Comparison of ENCODE assay signal across 1 cellular context in the genomic region with DNA sequence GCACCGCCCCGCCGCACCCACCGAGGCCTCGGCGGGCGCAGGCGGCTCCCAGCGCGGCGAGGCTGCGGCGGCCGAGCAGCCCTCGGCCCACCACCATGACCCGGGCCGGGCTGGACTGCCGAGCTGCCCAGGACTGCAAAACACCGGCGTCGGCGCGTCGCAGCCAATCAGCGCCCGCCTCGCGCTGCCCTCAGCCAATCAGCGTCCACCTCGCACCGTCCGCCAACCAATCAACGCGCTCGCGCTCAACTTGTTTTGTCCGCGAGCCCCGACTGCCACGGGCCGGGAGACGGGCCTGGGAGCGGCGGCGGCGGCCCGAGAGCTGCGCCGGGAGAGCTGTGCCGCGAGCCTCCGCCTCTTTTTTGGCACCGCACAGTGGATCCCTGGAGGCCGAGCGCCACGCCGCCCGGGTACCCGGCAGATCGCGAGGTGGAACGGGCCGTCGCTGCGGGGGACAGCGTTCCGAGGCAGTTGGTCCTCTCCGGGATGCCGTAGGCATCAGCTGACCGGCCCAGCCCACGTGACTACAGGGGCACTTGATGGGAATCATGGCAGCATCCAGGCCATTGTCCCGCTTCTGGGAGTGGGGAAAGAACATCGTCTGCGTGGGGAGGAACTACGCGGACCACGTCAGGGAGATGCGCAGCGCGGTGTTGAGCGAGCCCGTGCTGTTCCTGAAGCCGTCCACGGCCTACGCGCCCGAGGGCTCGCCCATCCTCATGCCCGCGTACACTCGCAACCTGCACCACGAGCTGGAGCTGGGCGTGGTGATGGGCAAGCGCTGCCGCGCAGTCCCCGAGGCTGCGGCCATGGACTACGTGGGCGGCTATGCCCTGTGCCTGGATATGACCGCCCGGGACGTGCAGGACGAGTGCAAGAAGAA.
TF ChIP-seq lines count a peak whose summit lies in the region.

Gene FAHD1, plus strand, starts transcription at position 516 of the 883 bp plus-strand sequence. Its CDS starts 33 bp downstream, at position 549.
Gene HAGH, minus strand, starts transcription at position 135 of the 883 bp plus-strand sequence. Its CDS starts 38 bp downstream, at position 97.

TF ChIP-seq in HepG2, 621 proteins besides CTCF, POLR2A, EP300 and RAD21 (continued from another document and continues in another):
- TF ChIP-seq PBX2 (CRISPR knock-in tag; IDR thresholded peaks at IDR 0.05), result no peak
- TF ChIP-seq HHEX (CRISPR knock-in tag; IDR thresholded peaks at IDR 0.05), result no peak
- no peak for TF ChIP-seq ZNF597 (CRISPR knock-in tag; IDR thresholded peaks at IDR 0.05)
- TF ChIP-seq PAWR (CRISPR knock-in tag; IDR thresholded peaks at IDR 0.05; ENCODE audit: borderline replicate concordance), result no peak
- peak; percentile 85 for TF ChIP-seq SP2 (CRISPR knock-in tag; IDR thresholded peaks at IDR 0.05)
- no peak for TF ChIP-seq ZNF530 (CRISPR knock-in tag; IDR thresholded peaks at IDR 0.05; ENCODE audit: low read depth)
- TF ChIP-seq FOXO1 (CRISPR knock-in tag; IDR thresholded peaks at IDR 0.05), result no peak
- peak; percentile 87 to 90; a peak in 3 of 4 replicates for TF ChIP-seq HMGXB4 (CRISPR knock-in tag; IDR thresholded peaks at IDR 0.05; ENCODE audit: borderline replicate concordance in 1 of 2, low read depth in 1 of 2)
- TF ChIP-seq ZBTB49 (CRISPR knock-in tag; IDR thresholded peaks at IDR 0.05; ENCODE audit: borderline replicate concordance), result no peak
- no peak for TF ChIP-seq XBP1 (CRISPR knock-in tag; IDR thresholded peaks at IDR 0.05)
- TF ChIP-seq NFRKB (IDR thresholded peaks at IDR 0.05), result no peak
- no peak for TF ChIP-seq MBNL3 (CRISPR knock-in tag; conservative IDR thresholded peaks at IDR 0.05)
- 0 out of 2 replicates have a peak, but pooled peaks have one; percentile 54 for TF ChIP-seq ZNF775 (CRISPR knock-in tag; IDR thresholded peaks at IDR 0.05; ENCODE audit: borderline replicate concordance)
- TF ChIP-seq, protein P1, sequence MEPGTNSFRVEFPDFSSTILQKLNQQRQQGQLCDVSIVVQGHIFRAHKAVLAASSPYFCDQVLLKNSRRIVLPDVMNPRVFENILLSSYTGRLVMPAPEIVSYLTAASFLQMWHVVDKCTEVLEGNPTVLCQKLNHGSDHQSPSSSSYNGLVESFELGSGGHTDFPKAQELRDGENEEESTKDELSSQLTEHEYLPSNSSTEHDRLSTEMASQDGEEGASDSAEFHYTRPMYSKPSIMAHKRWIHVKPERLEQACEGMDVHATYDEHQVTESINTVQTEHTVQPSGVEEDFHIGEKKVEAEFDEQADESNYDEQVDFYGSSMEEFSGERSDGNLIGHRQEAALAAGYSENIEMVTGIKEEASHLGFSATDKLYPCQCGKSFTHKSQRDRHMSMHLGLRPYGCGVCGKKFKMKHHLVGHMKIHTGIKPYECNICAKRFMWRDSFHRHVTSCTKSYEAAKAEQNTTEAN (CRISPR knock-in tag; conservative IDR thresholded peaks at IDR 0.05), result peak; percentile 41; the same call in 1 of the 2 replicates
- peak; percentile 52 for TF ChIP-seq AGO1 (IDR thresholded peaks at IDR 0.05; ENCODE audit: low read depth, low read length, poor library complexity, severe bottlenecking)
- TF ChIP-seq, protein P2, sequence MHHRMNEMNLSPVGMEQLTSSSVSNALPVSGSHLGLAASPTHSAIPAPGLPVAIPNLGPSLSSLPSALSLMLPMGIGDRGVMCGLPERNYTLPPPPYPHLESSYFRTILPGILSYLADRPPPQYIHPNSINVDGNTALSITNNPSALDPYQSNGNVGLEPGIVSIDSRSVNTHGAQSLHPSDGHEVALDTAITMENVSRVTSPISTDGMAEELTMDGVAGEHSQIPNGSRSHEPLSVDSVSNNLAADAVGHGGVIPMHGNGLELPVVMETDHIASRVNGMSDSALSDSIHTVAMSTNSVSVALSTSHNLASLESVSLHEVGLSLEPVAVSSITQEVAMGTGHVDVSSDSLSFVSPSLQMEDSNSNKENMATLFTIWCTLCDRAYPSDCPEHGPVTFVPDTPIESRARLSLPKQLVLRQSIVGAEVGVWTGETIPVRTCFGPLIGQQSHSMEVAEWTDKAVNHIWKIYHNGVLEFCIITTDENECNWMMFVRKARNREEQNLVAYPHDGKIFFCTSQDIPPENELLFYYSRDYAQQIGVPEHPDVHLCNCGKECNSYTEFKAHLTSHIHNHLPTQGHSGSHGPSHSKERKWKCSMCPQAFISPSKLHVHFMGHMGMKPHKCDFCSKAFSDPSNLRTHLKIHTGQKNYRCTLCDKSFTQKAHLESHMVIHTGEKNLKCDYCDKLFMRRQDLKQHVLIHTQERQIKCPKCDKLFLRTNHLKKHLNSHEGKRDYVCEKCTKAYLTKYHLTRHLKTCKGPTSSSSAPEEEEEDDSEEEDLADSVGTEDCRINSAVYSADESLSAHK (CRISPR knock-in tag; IDR thresholded peaks at IDR 0.05; ENCODE audit: borderline replicate concordance), result no peak
- no peak for TF ChIP-seq U2AF2 (IDR thresholded peaks at IDR 0.05; ENCODE audit: low read depth, low read length)
- no peak; the same call in 1 of the 2 replicates for TF ChIP-seq CEBPG (CRISPR knock-in tag; IDR thresholded peaks at IDR 0.05)
- TF ChIP-seq BCL6 (CRISPR knock-in tag; IDR thresholded peaks at IDR 0.05), result peak; percentile 49
- TF ChIP-seq MBD4 (IDR thresholded peaks at IDR 0.05; ENCODE audit: borderline replicate concordance, low read length), result no peak
- TF ChIP-seq, protein P3, sequence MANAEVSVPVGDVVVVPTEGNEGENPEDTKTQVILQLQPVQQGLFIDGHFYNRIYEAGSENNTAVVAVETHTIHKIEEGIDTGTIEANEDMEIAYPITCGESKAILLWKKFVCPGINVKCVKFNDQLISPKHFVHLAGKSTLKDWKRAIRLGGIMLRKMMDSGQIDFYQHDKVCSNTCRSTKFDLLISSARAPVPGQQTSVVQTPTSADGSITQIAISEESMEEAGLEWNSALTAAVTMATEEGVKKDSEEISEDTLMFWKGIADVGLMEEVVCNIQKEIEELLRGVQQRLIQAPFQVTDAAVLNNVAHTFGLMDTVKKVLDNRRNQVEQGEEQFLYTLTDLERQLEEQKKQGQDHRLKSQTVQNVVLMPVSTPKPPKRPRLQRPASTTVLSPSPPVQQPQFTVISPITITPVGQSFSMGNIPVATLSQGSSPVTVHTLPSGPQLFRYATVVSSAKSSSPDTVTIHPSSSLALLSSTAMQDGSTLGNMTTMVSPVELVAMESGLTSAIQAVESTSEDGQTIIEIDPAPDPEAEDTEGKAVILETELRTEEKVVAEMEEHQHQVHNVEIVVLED (CRISPR knock-in tag; IDR thresholded peaks at IDR 0.05; ENCODE audit: borderline replicate concordance), result peak; percentile 73
- no peak for TF ChIP-seq ZNF567 (CRISPR knock-in tag; IDR thresholded peaks at IDR 0.05; ENCODE audit: borderline replicate concordance)
- TF ChIP-seq ZFP82 (CRISPR knock-in tag; IDR thresholded peaks at IDR 0.05; ENCODE audit: borderline replicate concordance), result no peak
- peak; percentile 80 for TF ChIP-seq TEAD3 (CRISPR knock-in tag; optimal IDR thresholded peaks at IDR 0.05; ENCODE audit: borderline replicate concordance)
- peak; percentile 99; the same call in 1 of the 2 replicates for TF ChIP-seq ZNF354B (CRISPR knock-in tag; IDR thresholded peaks at IDR 0.05)
- peak; percentile 35; the same call in 1 of the 2 replicates for TF ChIP-seq ZNF644 (CRISPR knock-in tag; IDR thresholded peaks at IDR 0.05; ENCODE audit: low read depth)
- TF ChIP-seq ZFX (CRISPR knock-in tag; IDR thresholded peaks at IDR 0.05; ENCODE audit: low read depth), result peak; percentile 96
- TF ChIP-seq FOXJ3 (CRISPR knock-in tag; IDR thresholded peaks at IDR 0.05; ENCODE audit: borderline replicate concordance), result no peak; the same call in 1 of the 2 replicates
- TF ChIP-seq, protein P4, sequence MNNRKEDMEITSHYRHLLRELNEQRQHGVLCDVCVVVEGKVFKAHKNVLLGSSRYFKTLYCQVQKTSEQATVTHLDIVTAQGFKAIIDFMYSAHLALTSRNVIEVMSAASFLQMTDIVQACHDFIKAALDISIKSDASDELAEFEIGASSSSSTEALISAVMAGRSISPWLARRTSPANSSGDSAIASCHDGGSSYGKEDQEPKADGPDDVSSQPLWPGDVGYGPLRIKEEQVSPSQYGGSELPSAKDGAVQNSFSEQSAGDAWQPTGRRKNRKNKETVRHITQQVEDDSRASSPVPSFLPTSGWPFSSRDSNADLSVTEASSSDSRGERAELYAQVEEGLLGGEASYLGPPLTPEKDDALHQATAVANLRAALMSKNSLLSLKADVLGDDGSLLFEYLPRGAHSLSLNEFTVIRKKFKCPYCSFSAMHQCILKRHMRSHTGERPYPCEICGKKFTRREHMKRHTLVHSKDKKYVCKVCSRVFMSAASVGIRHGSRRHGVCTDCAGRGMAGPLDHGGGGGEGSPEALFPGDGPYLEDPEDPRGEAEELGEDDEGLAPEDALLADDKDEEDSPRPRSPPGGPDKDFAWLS (CRISPR knock-in tag; IDR thresholded peaks at IDR 0.05; ENCODE audit: borderline replicate concordance), result no peak
- TF ChIP-seq TRIM24 (CRISPR knock-in tag; IDR thresholded peaks at IDR 0.05), result no peak
- TF ChIP-seq POLR2AphosphoS5 (IDR thresholded peaks at IDR 0.05; ENCODE audit: low read depth, low read length), result peak; percentile 78
- peak; percentile 30 for TF ChIP-seq SRSF1 (optimal IDR thresholded peaks at IDR 0.05; ENCODE audit: low read depth, low read length)
- peak; percentile 89 for TF ChIP-seq IRF9 (CRISPR knock-in tag; IDR thresholded peaks at IDR 0.05; ENCODE audit: borderline replicate concordance)
- TF ChIP-seq ZNF329 (CRISPR knock-in tag; IDR thresholded peaks at IDR 0.05; ENCODE audit: low read depth), result peak; percentile 89
- peak; percentile 93 for TF ChIP-seq ZNF879 (CRISPR knock-in tag; IDR thresholded peaks at IDR 0.05)
- no peak for TF ChIP-seq ZBTB7A (CRISPR knock-in tag; IDR thresholded peaks at IDR 0.05)
- TF ChIP-seq, protein P5, sequence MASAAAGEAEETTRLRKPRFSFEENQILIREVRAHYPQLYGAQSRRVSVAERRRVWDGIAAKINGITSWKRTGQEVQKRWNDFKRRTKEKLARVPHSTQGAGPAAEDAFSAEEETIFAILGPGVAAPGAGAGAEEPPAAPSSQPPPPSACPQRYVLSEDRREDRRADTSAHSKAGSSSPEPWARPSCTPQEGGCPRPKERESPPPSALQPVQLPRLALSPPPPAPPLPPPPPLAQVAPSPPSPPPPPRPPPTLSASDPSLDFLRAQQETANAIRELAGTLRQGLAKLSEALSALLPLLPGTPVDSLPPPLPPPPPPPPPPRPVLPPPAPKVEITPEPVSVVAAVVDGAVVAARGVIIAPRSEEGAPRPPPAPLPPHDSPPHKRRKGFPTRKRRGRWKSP (CRISPR knock-in tag; IDR thresholded peaks at IDR 0.05), result peak; percentile 97
- peak; percentile 69; the same call in 1 of the 2 replicates for TF ChIP-seq ZNF124 (CRISPR knock-in tag; IDR thresholded peaks at IDR 0.05)
- TF ChIP-seq ZNF713 (CRISPR knock-in tag; IDR thresholded peaks at IDR 0.05), result no peak
- TF ChIP-seq ZNF430 (CRISPR knock-in tag; IDR thresholded peaks at IDR 0.05), result peak; percentile 89
- TF ChIP-seq JDP2 (CRISPR knock-in tag; IDR thresholded peaks at IDR 0.05; ENCODE audit: borderline replicate concordance), result no peak
- no peak for TF ChIP-seq PAF1 (CRISPR knock-in tag; IDR thresholded peaks at IDR 0.05)
- TF ChIP-seq CCAR2 (optimal IDR thresholded peaks at IDR 0.05; ENCODE audit: low read depth, low read length), result no peak
- no peak for TF ChIP-seq NFE2L2 (IDR thresholded peaks at IDR 0.05; ENCODE audit: low read length)
- no peak for TF ChIP-seq STAG1 (CRISPR knock-in tag; IDR thresholded peaks at IDR 0.05)
